Comparison of ENCODE assay signal across 15 cellular contexts in the genomic region with DNA sequence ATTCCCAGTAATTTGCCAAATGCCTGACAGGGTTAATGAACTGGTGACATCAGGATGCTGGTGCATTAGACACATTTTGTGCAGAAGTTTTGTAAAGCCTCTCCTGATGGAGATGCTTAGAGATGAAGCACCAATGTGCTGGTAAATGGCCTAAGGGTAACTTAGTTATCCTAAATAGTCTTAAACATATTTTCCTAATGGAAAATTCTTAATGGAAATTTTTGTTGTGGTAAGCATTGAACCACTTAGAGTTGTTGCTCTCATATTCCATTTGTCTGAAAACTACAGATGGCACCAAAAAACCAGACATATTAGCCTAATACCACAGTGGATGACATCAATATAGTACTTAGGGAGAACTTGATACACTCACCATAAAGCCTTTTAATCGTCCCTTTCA.
DNase-seq lines count a peak whose midpoint lies in the region; ATAC-seq and TF ChIP-seq lines count a peak whose summit lies in the region.
"Had no signal": no experiment of that assay in that cellular context is flagged by ENCODE, and none has a peak within 500 bp of the region (broad histone marks: within the 10 kb centered on the region; RNA-seq: fewer than 3 reads in every experiment).

No MANE protein-coding gene starts in this region.

- TF ChIP-seq CTCF in BE2C (IDR thresholded peaks at IDR 0.05; ENCODE audit: low read depth, low read length) (no peak), WTC11 (IDR thresholded peaks at IDR 0.05) (no peak), esophagus muscularis mucosa (IDR thresholded peaks at IDR 0.05) (no peak)

- POLR2A ChIA-PET in WTC11 (lab: Charles Lee): no interaction called here

- H3K9me3 ChIP-seq in BE2C: no peaks in the 10 kb centered on the region
- no peaks in the 10 kb centered on the region for H3K9me3 ChIP-seq in esophagus muscularis mucosa
- H3K9me3 ChIP-seq: BLaER1 had no signal

- H3K27me3 Mint-ChIP-seq in WTC11 (ENCODE audit: low read depth): no peaks in the 10 kb centered on the region

- peaks cover 63% of the 10 kb centered on the region for H3K4me1 Mint-ChIP-seq in WTC11
- H3K4me1 Mint-ChIP-seq: CD8-positive, alpha-beta memory T cell had no signal

- 75% methylated on average over 1 of the region's 1 CpG for WGBS in esophagus muscularis mucosa

- intact Hi-C loops in left cardiac atrium (cut with DNase I) (no loop called here), esophagus muscularis mucosa (cut with DNase I) (no loop called here), Right ventricle myocardium inferior (cut with DNase I) (no loop called here)

- H3K27me3 ChIP-seq in BE2C: no peaks in the 10 kb centered on the region
- H3K27me3 ChIP-seq in layer of hippocampus (ENCODE audit: control insufficient read depth, insufficient read depth, low read length): no peaks in the 10 kb centered on the region
- H3K27me3 ChIP-seq in esophagus muscularis mucosa: no peaks in the 10 kb centered on the region
- H3K27me3 ChIP-seq: BLaER1 had no signal

- H3K27ac ChIP-seq in layer of hippocampus (ENCODE audit: low read depth, low read length) (peak overlapping the region; percentile 81), esophagus muscularis mucosa (replicated peaks in 1 of 4) (no peak overlapping the region)
- H3K27ac ChIP-seq: BLaER1 had no signal

- H3K4me1 ChIP-seq in BE2C (peaks cover 34% of the 10 kb centered on the region), esophagus muscularis mucosa (peaks cover 0 to 44% (median 23%) of the 10 kb centered on the region in 4 donors)

- H3K4me3 Mint-ChIP-seq in WTC11: no peak overlapping the region
- H3K4me3 Mint-ChIP-seq: CD8-positive, alpha-beta memory T cell; HFFc6 had no signal

- peaks cover 7% of the 10 kb centered on the region for H3K9me3 Mint-ChIP-seq in WTC11
- H3K9me3 Mint-ChIP-seq: CD8-positive, alpha-beta memory T cell; HFFc6 had no signal

- DNase-seq in BE2C (peak; percentile 51), NCI-H524 (lab: John Stamatoyannopoulos, UW) (peak; percentile 57 to 69), WTC11 (ENCODE audit: low spot score) (no peak), left cardiac atrium (no peak), activated T-cell treated with anti-CD3 and anti-CD28 coated beads for 4 hours (no peak), esophagus muscularis mucosa (ENCODE audit: extremely low spot score) (no peak), Right ventricle myocardium inferior (ENCODE audit: missing footprints) (no peak)
- DNase-seq: CD8-positive, alpha-beta memory T cell; HFFc6; NCI-H1048; NCI-H146; NCI-H2107; SHP77 treated with DMSO at 0.1 percent for 48 hours had no signal

- H3K4me3 ChIP-seq in BE2C (ENCODE audit: low read depth, low read length): peak overlapping the region; percentile 9; the same call in 1 of the 2 replicates
- H3K4me3 ChIP-seq in esophagus muscularis mucosa: no peak overlapping the region
- H3K4me3 ChIP-seq: BLaER1 had no signal

- H3K36me3 ChIP-seq in BE2C: no peaks in the 10 kb centered on the region
- no peaks in the 10 kb centered on the region for H3K36me3 ChIP-seq in esophagus muscularis mucosa
- H3K36me3 ChIP-seq: BLaER1 had no signal

- peaks cover 7% of the 10 kb centered on the region for H3K36me3 Mint-ChIP-seq in WTC11
- H3K36me3 Mint-ChIP-seq: CD8-positive, alpha-beta memory T cell had no signal

- CTCF ChIA-PET in WTC11 (lab: Charles Lee): interaction anchor here (2.5 to 3.5 kb wide), 2 partner anchors 43 to 129 kb away, joined by 15 to 18 read pairs; no protein-coding TSS in a partner anchor

- no peak for TF ChIP-seq EP300 in esophagus muscularis mucosa (IDR thresholded peaks at IDR 0.05)

- peak overlapping the region; percentile 93 for H3K27ac Mint-ChIP-seq in WTC11
- H3K27ac Mint-ChIP-seq: CD8-positive, alpha-beta memory T cell; HFFc6 had no signal

- ATAC-seq in WTC11 (no peak), left cardiac atrium (no peak), Right ventricle myocardium inferior (no peak)

- no peak for TF ChIP-seq POLR2A in esophagus muscularis mucosa (IDR thresholded peaks at IDR 0.05; ENCODE audit: low read depth)

TF ChIP-seq in WTC11, 78 proteins besides CTCF, POLR2A, EP300 and RAD21 (continues in another document):
- no peak for TF ChIP-seq ESRRA (CRISPR knock-in tag; IDR thresholded peaks at IDR 0.05; ENCODE audit: borderline replicate concordance)
- TF ChIP-seq FOXK1 (CRISPR knock-in tag; IDR thresholded peaks at IDR 0.05): no peak
- TF ChIP-seq OVOL2 (CRISPR knock-in tag; IDR thresholded peaks at IDR 0.05; ENCODE audit: borderline replicate concordance): no peak
- TF ChIP-seq NR1H2 (CRISPR knock-in tag; IDR thresholded peaks at IDR 0.05): no peak
- TF ChIP-seq, protein P1, sequence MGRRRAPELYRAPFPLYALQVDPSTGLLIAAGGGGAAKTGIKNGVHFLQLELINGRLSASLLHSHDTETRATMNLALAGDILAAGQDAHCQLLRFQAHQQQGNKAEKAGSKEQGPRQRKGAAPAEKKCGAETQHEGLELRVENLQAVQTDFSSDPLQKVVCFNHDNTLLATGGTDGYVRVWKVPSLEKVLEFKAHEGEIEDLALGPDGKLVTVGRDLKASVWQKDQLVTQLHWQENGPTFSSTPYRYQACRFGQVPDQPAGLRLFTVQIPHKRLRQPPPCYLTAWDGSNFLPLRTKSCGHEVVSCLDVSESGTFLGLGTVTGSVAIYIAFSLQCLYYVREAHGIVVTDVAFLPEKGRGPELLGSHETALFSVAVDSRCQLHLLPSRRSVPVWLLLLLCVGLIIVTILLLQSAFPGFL (CRISPR knock-in tag; IDR thresholded peaks at IDR 0.05; ENCODE audit: borderline replicate concordance): no peak
- TF ChIP-seq, protein P2, sequence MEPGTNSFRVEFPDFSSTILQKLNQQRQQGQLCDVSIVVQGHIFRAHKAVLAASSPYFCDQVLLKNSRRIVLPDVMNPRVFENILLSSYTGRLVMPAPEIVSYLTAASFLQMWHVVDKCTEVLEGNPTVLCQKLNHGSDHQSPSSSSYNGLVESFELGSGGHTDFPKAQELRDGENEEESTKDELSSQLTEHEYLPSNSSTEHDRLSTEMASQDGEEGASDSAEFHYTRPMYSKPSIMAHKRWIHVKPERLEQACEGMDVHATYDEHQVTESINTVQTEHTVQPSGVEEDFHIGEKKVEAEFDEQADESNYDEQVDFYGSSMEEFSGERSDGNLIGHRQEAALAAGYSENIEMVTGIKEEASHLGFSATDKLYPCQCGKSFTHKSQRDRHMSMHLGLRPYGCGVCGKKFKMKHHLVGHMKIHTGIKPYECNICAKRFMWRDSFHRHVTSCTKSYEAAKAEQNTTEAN (CRISPR knock-in tag; IDR thresholded peaks at IDR 0.05): no peak
- TF ChIP-seq, protein P3, sequence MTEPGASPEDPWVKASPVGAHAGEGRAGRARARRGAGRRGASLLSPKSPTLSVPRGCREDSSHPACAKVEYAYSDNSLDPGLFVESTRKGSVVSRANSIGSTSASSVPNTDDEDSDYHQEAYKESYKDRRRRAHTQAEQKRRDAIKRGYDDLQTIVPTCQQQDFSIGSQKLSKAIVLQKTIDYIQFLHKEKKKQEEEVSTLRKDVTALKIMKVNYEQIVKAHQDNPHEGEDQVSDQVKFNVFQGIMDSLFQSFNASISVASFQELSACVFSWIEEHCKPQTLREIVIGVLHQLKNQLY (CRISPR knock-in tag; IDR thresholded peaks at IDR 0.05): no peak
- TF ChIP-seq GTF2I (CRISPR knock-in tag; conservative IDR thresholded peaks at IDR 0.05): no peak
- TF ChIP-seq ZNF416 (CRISPR knock-in tag; IDR thresholded peaks at IDR 0.05): no peak
- no peak for TF ChIP-seq SMAD3 (CRISPR knock-in tag; IDR thresholded peaks at IDR 0.05; ENCODE audit: borderline replicate concordance)
- TF ChIP-seq, protein P4, sequence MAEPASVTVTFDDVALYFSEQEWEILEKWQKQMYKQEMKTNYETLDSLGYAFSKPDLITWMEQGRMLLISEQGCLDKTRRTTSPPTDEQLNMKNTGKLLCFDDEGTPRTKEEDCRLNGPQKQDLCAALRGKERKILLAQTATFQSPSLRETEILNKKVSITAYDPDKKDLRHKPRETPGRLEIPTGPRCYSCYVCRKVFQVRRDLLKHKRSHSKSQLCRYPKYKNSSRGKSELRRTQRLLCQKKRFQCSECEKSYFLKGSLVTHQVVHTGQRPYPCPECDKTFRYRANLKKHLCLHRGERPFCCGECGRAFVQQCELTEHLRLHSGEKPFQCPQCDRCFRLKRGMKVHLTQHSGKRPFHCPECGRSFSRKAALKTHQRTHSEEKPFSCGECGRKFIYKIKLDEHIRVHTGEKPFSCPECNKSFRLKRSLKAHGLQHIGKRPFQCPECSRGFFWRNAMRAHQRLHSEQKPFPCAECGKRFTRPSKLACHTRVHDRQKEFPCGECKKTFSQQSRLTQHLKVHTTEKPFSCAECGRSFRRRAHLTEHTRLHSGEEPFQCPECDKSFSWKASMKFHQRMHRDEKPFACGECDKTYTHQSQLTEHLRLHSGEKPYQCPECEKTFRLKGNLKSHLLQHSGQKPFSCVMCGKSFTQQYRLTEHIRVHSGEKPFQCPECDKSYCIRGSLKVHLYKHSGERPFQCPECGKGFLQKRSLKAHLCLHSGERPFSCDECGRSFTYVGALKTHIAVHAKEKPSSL (CRISPR knock-in tag; conservative IDR thresholded peaks at IDR 0.05): no peak
- TF ChIP-seq SMAD4 (CRISPR knock-in tag; IDR thresholded peaks at IDR 0.05): no peak
- TF ChIP-seq, protein P5, sequence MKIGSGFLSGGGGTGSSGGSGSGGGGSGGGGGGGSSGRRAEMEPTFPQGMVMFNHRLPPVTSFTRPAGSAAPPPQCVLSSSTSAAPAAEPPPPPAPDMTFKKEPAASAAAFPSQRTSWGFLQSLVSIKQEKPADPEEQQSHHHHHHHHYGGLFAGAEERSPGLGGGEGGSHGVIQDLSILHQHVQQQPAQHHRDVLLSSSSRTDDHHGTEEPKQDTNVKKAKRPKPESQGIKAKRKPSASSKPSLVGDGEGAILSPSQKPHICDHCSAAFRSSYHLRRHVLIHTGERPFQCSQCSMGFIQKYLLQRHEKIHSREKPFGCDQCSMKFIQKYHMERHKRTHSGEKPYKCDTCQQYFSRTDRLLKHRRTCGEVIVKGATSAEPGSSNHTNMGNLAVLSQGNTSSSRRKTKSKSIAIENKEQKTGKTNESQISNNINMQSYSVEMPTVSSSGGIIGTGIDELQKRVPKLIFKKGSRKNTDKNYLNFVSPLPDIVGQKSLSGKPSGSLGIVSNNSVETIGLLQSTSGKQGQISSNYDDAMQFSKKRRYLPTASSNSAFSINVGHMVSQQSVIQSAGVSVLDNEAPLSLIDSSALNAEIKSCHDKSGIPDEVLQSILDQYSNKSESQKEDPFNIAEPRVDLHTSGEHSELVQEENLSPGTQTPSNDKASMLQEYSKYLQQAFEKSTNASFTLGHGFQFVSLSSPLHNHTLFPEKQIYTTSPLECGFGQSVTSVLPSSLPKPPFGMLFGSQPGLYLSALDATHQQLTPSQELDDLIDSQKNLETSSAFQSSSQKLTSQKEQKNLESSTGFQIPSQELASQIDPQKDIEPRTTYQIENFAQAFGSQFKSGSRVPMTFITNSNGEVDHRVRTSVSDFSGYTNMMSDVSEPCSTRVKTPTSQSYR (CRISPR knock-in tag; IDR thresholded peaks at IDR 0.05): no peak

Comparison
In these comparisons a context has a peak if more than half of its experiments do, and no peak if none do; other contexts are left out.
1. DNase-seq: peak in BE2C (single experiment) and NCI-H524 (2 of 2); none in WTC11 (single experiment), left cardiac atrium (single experiment), activated T-cell treated with anti-CD3 and anti-CD28 coated beads for 4 hours (single experiment), esophagus muscularis mucosa (single experiment) and Right ventricle myocardium inferior (single experiment).